ENCODE assay signal across 9 cellular contexts in the genomic region with DNA sequence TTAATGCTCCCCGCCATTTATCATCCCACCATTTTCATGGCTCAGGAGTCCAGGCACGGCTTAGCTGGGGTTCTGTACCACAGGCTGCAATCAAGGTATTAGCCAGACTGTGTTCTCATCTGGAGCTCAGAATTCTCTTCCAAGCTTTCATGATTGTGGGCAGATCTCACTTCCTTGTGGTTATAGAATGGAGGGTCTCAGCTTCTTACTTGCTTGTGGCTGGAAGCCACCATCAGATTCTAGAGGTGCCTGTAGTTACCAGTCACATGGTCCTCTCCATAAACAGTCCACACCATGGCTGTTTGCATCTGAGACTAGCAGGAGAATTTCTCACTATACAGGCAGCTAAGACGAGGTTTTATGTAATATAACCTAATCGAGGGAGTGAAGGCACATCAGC. TPM values are rescaled to one million over a fixed set of nuclear protein-coding genes. Genes with fewer than 3 reads are reported as not detected.
"Had no signal": no experiment of that assay in that cellular context is flagged by ENCODE, and none has a peak within 500 bp of the region (broad histone marks: within the 10 kb centered on the region; RNA-seq: fewer than 3 reads in every experiment).

No MANE protein-coding gene starts in this region.

- H3K4me3 ChIP-seq: GM12878 had no signal

- DNase-seq: GDM1, GF-D8 had no signal

- FAIRE-seq: G401.6, GM12878, GM12891, GM12892, GM18507, GM19239 had no signal

- ATAC-seq: GM12878 had no signal

RNA-seq across cellular contexts. Expression of a gene that starts 45.1 kb away (rescaled TPM):
- total RNA-seq: G401 had no signal

RNA-seq across cellular contexts. Expression of a gene that starts 56.3 kb away (rescaled TPM):
- total RNA-seq: G401 had no signal
